In genomic region chr4:7590205-7590604, GRCh38 we compare ENCODE assay signal across 1 cellular context.
TF ChIP-seq lines count a peak whose summit lies in the region.

No MANE protein-coding gene starts in this region.

TF ChIP-seq in WTC11, 78 proteins besides CTCF, POLR2A, EP300 and RAD21 (continued from another document):
- TF ChIP-seq KAT7 (CRISPR knock-in tag; IDR thresholded peaks at IDR 0.05; ENCODE audit: borderline replicate concordance) (no peak), ZNF512 (CRISPR knock-in tag; IDR thresholded peaks at IDR 0.05; ENCODE audit: borderline replicate concordance) (no peak), ZNF138 (CRISPR knock-in tag; conservative IDR thresholded peaks at IDR 0.05) (no peak), MAX (CRISPR knock-in tag; IDR thresholded peaks at IDR 0.05) (no peak), JAZF1 (CRISPR knock-in tag; IDR thresholded peaks at IDR 0.05) (no peak), HMGA2 (CRISPR knock-in tag; IDR thresholded peaks at IDR 0.05) (no peak), STAT6 (CRISPR knock-in tag; conservative IDR thresholded peaks at IDR 0.05; ENCODE audit: low read depth) (no peak), ELF4 (CRISPR knock-in tag; IDR thresholded peaks at IDR 0.05; ENCODE audit: low read depth) (no peak), ZNF416 (CRISPR knock-in tag; IDR thresholded peaks at IDR 0.05) (no peak), HMGXB4 (CRISPR knock-in tag; IDR thresholded peaks at IDR 0.05) (no peak)
